ENCODE assay signal across 19 cellular contexts in the genomic region with DNA sequence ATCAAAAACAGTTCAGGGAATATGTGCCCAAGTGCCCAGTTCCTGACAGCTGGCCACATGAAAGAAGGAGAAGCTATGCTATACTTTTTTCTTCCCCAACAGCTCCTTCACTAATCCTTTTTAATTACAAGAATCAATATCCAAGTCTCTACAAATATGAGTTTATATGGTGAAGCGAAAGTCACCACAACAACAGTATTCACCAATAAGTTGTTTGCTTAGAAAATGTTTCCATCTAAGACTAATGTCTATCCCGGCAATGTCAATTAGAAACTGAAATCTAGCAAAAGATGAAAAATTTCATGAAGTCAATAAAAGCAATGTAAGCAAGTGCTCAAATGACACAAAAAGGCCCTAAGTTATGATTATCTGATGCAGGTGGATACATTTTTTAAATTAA. TPM values are rescaled to one million over a fixed set of nuclear protein-coding genes. Genes with fewer than 3 reads are reported as not detected.
DNase-seq lines count a peak whose midpoint lies in the region; ATAC-seq and FAIRE-seq lines count a peak whose summit lies in the region.
"Had no signal": no experiment of that assay in that cellular context is flagged by ENCODE, and none has a peak within 500 bp of the region (broad histone marks: within the 10 kb centered on the region; RNA-seq: fewer than 3 reads in every experiment).

No MANE protein-coding gene starts in this region.

- H3K4me1 ChIP-seq in CD4-positive, alpha-beta memory T cell (ENCODE audit: insufficient read depth, low read length), result peaks cover 51% of the 10 kb centered on the region
- H3K4me1 ChIP-seq in naive thymus-derived CD4-positive, alpha-beta T cell (ENCODE audit: control insufficient read depth in 2 of 2, insufficient read depth in 2 of 2, low read length in 2 of 2), result peaks cover 17 to 45% of the 10 kb centered on the region in 2 donors
- H3K4me1 ChIP-seq in small intestine (ENCODE audit: control insufficient read depth in 2 of 2, insufficient read depth in 1 of 2, low read depth in 1 of 2, low read length in 1 of 2), result no peaks in the 10 kb centered on the region
- H3K4me1 ChIP-seq: A549 had no signal

- FAIRE-seq in small intestine (lab: Jason Lieb, UNC), result no peak
- FAIRE-seq: A549, D721Med, GM12891 had no signal

- intact Hi-C loops in CD4-positive, alpha-beta memory T cell (cut with micrococcal nuclease), result no loop called here
- intact Hi-C loops in activated T-helper 1 cell treated with anti-CD3 and anti-CD28 coated beads, Interleukin-12 subunit alpha, Interleukin-12 subunit beta, Interleukin-2, Interleukin-4 antibody, amounts not matched to agents 30 ng/mL and 10 ng/mL and 1 ng/mL, durations not matched to agents 14 hours and 24 hours and 36 hours (cut with micrococcal nuclease), result loop anchor here (1.0 kb wide), 2 partner anchors 10 to 18 kb away; a partner anchor contains a TSS
- intact Hi-C loops in naive thymus-derived CD4-positive, alpha-beta T cell (cut with micrococcal nuclease), result no loop called here

- no peak overlapping the region for H3K27ac ChIP-seq in CD4-positive, alpha-beta memory T cell (ENCODE audit: low read depth, low read length)
- no peak overlapping the region for H3K27ac ChIP-seq in naive thymus-derived CD4-positive, alpha-beta T cell (ENCODE audit: low read depth, low read length)
- H3K27ac ChIP-seq in small intestine (ENCODE audit: low read depth in 1 of 2, low read length in 1 of 2), result no peak overlapping the region
- H3K27ac ChIP-seq: A549 had no signal

- H3K9me3 ChIP-seq in CD4-positive, alpha-beta memory T cell (ENCODE audit: control insufficient read depth in 1 of 2, low read length in 2 of 2), result no peaks in the 10 kb centered on the region
- H3K9me3 ChIP-seq in naive thymus-derived CD4-positive, alpha-beta T cell (ENCODE audit: control insufficient read depth in 2 of 3, low read length in 3 of 3), result peaks cover 0 to 10% (median 0%) of the 10 kb centered on the region in 3 experiments
- no peaks in the 10 kb centered on the region for H3K9me3 ChIP-seq in small intestine (ENCODE audit: control insufficient read depth, low read depth)
- H3K9me3 ChIP-seq: A549 had no signal

- no peak for ATAC-seq in activated CD8-positive, alpha-beta memory T cell treated with anti-CD3 and anti-CD28 coated beads, Interleukin-2, amount 10 ng/mL, durations not matched to agents 7 days and 5 days
- no peak for ATAC-seq in naive thymus-derived CD4-positive, alpha-beta T cell
- ATAC-seq: A549, GM23338, HCT116 had no signal

- no peaks in the 10 kb centered on the region for H3K27me3 ChIP-seq in CD4-positive, alpha-beta memory T cell (ENCODE audit: insufficient read depth, low read length)
- no peaks in the 10 kb centered on the region for H3K27me3 ChIP-seq in naive thymus-derived CD4-positive, alpha-beta T cell (ENCODE audit: control insufficient read depth in 2 of 2, insufficient read depth in 2 of 2, low read length in 2 of 2)
- no peaks in the 10 kb centered on the region for H3K27me3 ChIP-seq in small intestine (ENCODE audit: control insufficient read depth in 2 of 2, insufficient read depth in 2 of 2, low read length in 2 of 2)

- no peaks in the 10 kb centered on the region for H3K27me3 Mint-ChIP-seq in activated CD8-positive, alpha-beta memory T cell treated with anti-CD3 and anti-CD28 coated beads, Interleukin-2, amount 10 ng/mL, durations not matched to agents 7 days and 5 days
- H3K27me3 Mint-ChIP-seq in CD4-positive, alpha-beta memory T cell, result no peaks in the 10 kb centered on the region
- no peaks in the 10 kb centered on the region for H3K27me3 Mint-ChIP-seq in activated T-helper 1 cell treated with anti-CD3 and anti-CD28 coated beads, Interleukin-12 subunit alpha, Interleukin-12 subunit beta, Interleukin-2, Interleukin-4 antibody, amounts not matched to agents 30 ng/mL and 10 ng/mL and 1 ng/mL, durations not matched to agents 14 hours and 24 hours and 36 hours (ENCODE audit: insufficient read depth)
- no peaks in the 10 kb centered on the region for H3K27me3 Mint-ChIP-seq in naive thymus-derived CD4-positive, alpha-beta T cell

- H3K27ac Mint-ChIP-seq in activated CD8-positive, alpha-beta memory T cell treated with anti-CD3 and anti-CD28 coated beads, Interleukin-2, amount 10 ng/mL, durations not matched to agents 7 days and 5 days, result peak overlapping the region; percentile 47
- H3K27ac Mint-ChIP-seq in CD4-positive, alpha-beta memory T cell, result peak overlapping the region in 3 of 7 donors; percentile 2 to 76 (median 43)
- peak overlapping the region; percentile 64 for H3K27ac Mint-ChIP-seq in activated T-helper 1 cell treated with anti-CD3 and anti-CD28 coated beads, Interleukin-12 subunit alpha, Interleukin-12 subunit beta, Interleukin-2, Interleukin-4 antibody, amounts not matched to agents 30 ng/mL and 10 ng/mL and 1 ng/mL, durations not matched to agents 14 hours and 24 hours and 36 hours
- peak overlapping the region in 7 of 9 donors; percentile 6 to 98 (median 53) for H3K27ac Mint-ChIP-seq in naive thymus-derived CD4-positive, alpha-beta T cell
- H3K27ac Mint-ChIP-seq: GM23338, IgD-negative memory B cell had no signal

- POLR2A ChIA-PET in CD4-positive, alpha-beta memory T cell (lab: Charles Lee; ENCODE audit: partially characterized antibody), result interaction anchor here (1.8 kb wide), 1 partner anchor 10 kb away, joined by 7 read pairs; no protein-coding TSS in a partner anchor
- POLR2A ChIA-PET in naive thymus-derived CD4-positive, alpha-beta T cell (lab: Charles Lee), result interaction anchor here (0.6 to 2.3 kb wide), 5 partner anchors 10 to 30 kb away, joined by 3 to 18 read pairs (median 4); no protein-coding TSS in a partner anchor

- CTCF ChIA-PET in activated CD8-positive, alpha-beta memory T cell treated with anti-CD3 and anti-CD28 coated beads, Interleukin-2, amount 10 ng/mL, durations not matched to agents 7 days and 5 days (lab: Charles Lee), result interaction anchor here (1.0 to 1.4 kb wide), 2 partner anchors 46 to 62 kb away, joined by 4 read pairs; no protein-coding TSS in a partner anchor
- CTCF ChIA-PET in CD4-positive, alpha-beta memory T cell (lab: Charles Lee; ENCODE audit: partially characterized antibody), result interaction anchor here (0.7 to 1.8 kb wide), 2 partner anchors 15 to 17 kb away, joined by 3 to 5 read pairs; a partner anchor contains a TSS
- CTCF ChIA-PET in naive thymus-derived CD4-positive, alpha-beta T cell (lab: Charles Lee), result interaction anchor here (1.2 kb wide), 2 partner anchors 10 to 15 kb away, joined by 3 to 7 read pairs; no protein-coding TSS in a partner anchor

- peak overlapping the region; percentile 3 for H3K4me3 Mint-ChIP-seq in activated CD8-positive, alpha-beta memory T cell treated with anti-CD3 and anti-CD28 coated beads, Interleukin-2, amount 10 ng/mL, durations not matched to agents 7 days and 5 days
- H3K4me3 Mint-ChIP-seq in CD4-positive, alpha-beta memory T cell, result peak overlapping the region in 5 of 8 donors; percentile 16 to 67 (median 29)
- H3K4me3 Mint-ChIP-seq in activated T-helper 1 cell treated with anti-CD3 and anti-CD28 coated beads, Interleukin-12 subunit alpha, Interleukin-12 subunit beta, Interleukin-2, Interleukin-4 antibody, amounts not matched to agents 30 ng/mL and 10 ng/mL and 1 ng/mL, durations not matched to agents 14 hours and 24 hours and 36 hours, result no peak overlapping the region
- H3K4me3 Mint-ChIP-seq in naive thymus-derived CD4-positive, alpha-beta T cell, result peak overlapping the region in 7 of 10 donors; percentile 0 to 68 (median 16)
- H3K4me3 Mint-ChIP-seq: GM23338, IgD-negative memory B cell had no signal

- no peak for DNase-seq in activated CD8-positive, alpha-beta memory T cell treated with anti-CD3 and anti-CD28 coated beads, Interleukin-2, amount 10 ng/mL, durations not matched to agents 7 days and 5 days
- no peak for DNase-seq in activated CD8-positive, alpha-beta memory T cell treated with anti-CD3 and anti-CD28 coated beads for 24 hours
- DNase-seq in CD4-positive, alpha-beta memory T cell, result no peak
- DNase-seq in activated T-helper 1 cell treated with anti-CD3 and anti-CD28 coated beads, Interleukin-12 subunit alpha, Interleukin-12 subunit beta, Interleukin-2, Interleukin-4 antibody, amounts not matched to agents 30 ng/mL and 10 ng/mL and 1 ng/mL, durations not matched to agents 14 hours and 24 hours and 36 hours (ENCODE audit: low spot score), result no peak
- DNase-seq in naive thymus-derived CD4-positive, alpha-beta T cell, result no peak
- DNase-seq in small intestine (no peak), dedifferentiated amniotic fluid mesenchymal stem cell (ENCODE audit: extremely low spot score) (no peak)
- DNase-seq: Karpas-422, NCI-H1417 treated with DMSO at 0.1 percent for 48 hours, NCI-H187 treated with DMSO at 0.1 percent for 48 hours, NCI-H2227 treated with DMSO at 0.1 percent for 48 hours, NCI-H510A treated with DMSO at 0.1 percent for 48 hours had no signal

- 88 to 93% (median 90%) methylated on average over 2 of the region's 2 CpGs for WGBS in small intestine, 3 donors

- H3K4me1 Mint-ChIP-seq in activated CD8-positive, alpha-beta memory T cell treated with anti-CD3 and anti-CD28 coated beads, Interleukin-2, amount 10 ng/mL, durations not matched to agents 7 days and 5 days, result peaks cover 50% of the 10 kb centered on the region
- peaks cover 20 to 87% (median 61%) of the 10 kb centered on the region in 4 donors for H3K4me1 Mint-ChIP-seq in CD4-positive, alpha-beta memory T cell
- H3K4me1 Mint-ChIP-seq in activated T-helper 1 cell treated with anti-CD3 and anti-CD28 coated beads, Interleukin-12 subunit alpha, Interleukin-12 subunit beta, Interleukin-2, Interleukin-4 antibody, amounts not matched to agents 30 ng/mL and 10 ng/mL and 1 ng/mL, durations not matched to agents 14 hours and 24 hours and 36 hours (ENCODE audit: low read depth), result peaks cover 55% of the 10 kb centered on the region
- H3K4me1 Mint-ChIP-seq in naive thymus-derived CD4-positive, alpha-beta T cell, result peaks cover 33 to 93% (median 63%) of the 10 kb centered on the region in 7 donors
- H3K4me1 Mint-ChIP-seq: IgD-negative memory B cell had no signal

- peaks cover 6% of the 10 kb centered on the region for H3K9me3 Mint-ChIP-seq in activated CD8-positive, alpha-beta memory T cell treated with anti-CD3 and anti-CD28 coated beads, Interleukin-2, amount 10 ng/mL, durations not matched to agents 7 days and 5 days (ENCODE audit: low read depth)
- H3K9me3 Mint-ChIP-seq in CD4-positive, alpha-beta memory T cell, result peaks cover 2 to 26% (median 10%) of the 10 kb centered on the region in 8 donors
- H3K9me3 Mint-ChIP-seq in activated T-helper 1 cell treated with anti-CD3 and anti-CD28 coated beads, Interleukin-12 subunit alpha, Interleukin-12 subunit beta, Interleukin-2, Interleukin-4 antibody, amounts not matched to agents 30 ng/mL and 10 ng/mL and 1 ng/mL, durations not matched to agents 14 hours and 24 hours and 36 hours, result peaks cover 15% of the 10 kb centered on the region
- H3K9me3 Mint-ChIP-seq in naive thymus-derived CD4-positive, alpha-beta T cell, result peaks cover 3 to 28% (median 13%) of the 10 kb centered on the region in 11 donors
- H3K9me3 Mint-ChIP-seq: GM23338 had no signal

- H3K4me3 ChIP-seq in CD4-positive, alpha-beta memory T cell (ENCODE audit: low read length in 2 of 2), result no peak overlapping the region
- no peak overlapping the region for H3K4me3 ChIP-seq in naive thymus-derived CD4-positive, alpha-beta T cell (ENCODE audit: low read length)
- H3K4me3 ChIP-seq in small intestine (ENCODE audit: low read depth in 1 of 2, low read length in 2 of 2), result no peak overlapping the region
- H3K4me3 ChIP-seq: A549, GM23338 had no signal

- peaks cover 21% of the 10 kb centered on the region for H3K36me3 Mint-ChIP-seq in activated CD8-positive, alpha-beta memory T cell treated with anti-CD3 and anti-CD28 coated beads, Interleukin-2, amount 10 ng/mL, durations not matched to agents 7 days and 5 days
- peaks cover 30 to 38% of the 10 kb centered on the region in 2 donors for H3K36me3 Mint-ChIP-seq in CD4-positive, alpha-beta memory T cell
- H3K36me3 Mint-ChIP-seq in activated T-helper 1 cell treated with anti-CD3 and anti-CD28 coated beads, Interleukin-12 subunit alpha, Interleukin-12 subunit beta, Interleukin-2, Interleukin-4 antibody, amounts not matched to agents 30 ng/mL and 10 ng/mL and 1 ng/mL, durations not matched to agents 14 hours and 24 hours and 36 hours (ENCODE audit: low read depth), result peaks cover 18% of the 10 kb centered on the region
- peaks cover 6 to 46% (median 41%) of the 10 kb centered on the region in 5 donors for H3K36me3 Mint-ChIP-seq in naive thymus-derived CD4-positive, alpha-beta T cell
- H3K36me3 Mint-ChIP-seq: IgD-negative memory B cell had no signal

- H3K36me3 ChIP-seq in CD4-positive, alpha-beta memory T cell (ENCODE audit: insufficient read depth, low read length), result no peaks in the 10 kb centered on the region
- H3K36me3 ChIP-seq in naive thymus-derived CD4-positive, alpha-beta T cell (ENCODE audit: control insufficient read depth in 2 of 3, insufficient read depth in 3 of 3, low read length in 3 of 3), result no peaks in the 10 kb centered on the region
- H3K36me3 ChIP-seq in small intestine (ENCODE audit: control insufficient read depth in 2 of 2, insufficient read depth in 2 of 2, low read length in 2 of 2), result no peaks in the 10 kb centered on the region

RNA-seq across cellular contexts. Expression of a gene that starts 17.7 kb away (rescaled TPM):
- 10 to 100 TPM; 22.7 to 76.9 TPM for total RNA-seq in activated CD8-positive, alpha-beta memory T cell treated with anti-CD3 and anti-CD28 coated beads, Interleukin-2, amount 10 ng/mL, durations not matched to agents 7 days and 5 days
- total RNA-seq in CD4-positive, alpha-beta memory T cell, result 100 to 1,000 TPM; 233 to 257 TPM
- 100 to 1,000 TPM in 1 of 2 donors, 10 to 100 TPM in 1; 92.8 to 126 TPM for polyA plus RNA-seq in CD4-positive, alpha-beta memory T cell
- 11.5 and 16.4 TPM in 2 replicates for total RNA-seq in activated T-helper 1 cell treated with anti-CD3 and anti-CD28 coated beads, Interleukin-12 subunit alpha, Interleukin-12 subunit beta, Interleukin-2, Interleukin-4 antibody, amounts not matched to agents 30 ng/mL and 10 ng/mL and 1 ng/mL, durations not matched to agents 14 hours and 24 hours and 36 hours
- total RNA-seq in naive thymus-derived CD4-positive, alpha-beta T cell, result 100 to 1,000 TPM in 4 of 5 experiments, 10 to 100 TPM in 1; 60.9 to 414 (median 228) TPM
- 100 to 1,000 TPM; 152 to 252 TPM for polyA plus RNA-seq in naive thymus-derived CD4-positive, alpha-beta T cell
- polyA plus RNA-seq in small intestine, result 10 to 100 TPM in 2 of 3 donors, 1 to 10 TPM in 1; 4.4 to 29.1 (median 25.1) TPM
- total RNA-seq: MCF 10A had no signal
